In the genomic region with DNA sequence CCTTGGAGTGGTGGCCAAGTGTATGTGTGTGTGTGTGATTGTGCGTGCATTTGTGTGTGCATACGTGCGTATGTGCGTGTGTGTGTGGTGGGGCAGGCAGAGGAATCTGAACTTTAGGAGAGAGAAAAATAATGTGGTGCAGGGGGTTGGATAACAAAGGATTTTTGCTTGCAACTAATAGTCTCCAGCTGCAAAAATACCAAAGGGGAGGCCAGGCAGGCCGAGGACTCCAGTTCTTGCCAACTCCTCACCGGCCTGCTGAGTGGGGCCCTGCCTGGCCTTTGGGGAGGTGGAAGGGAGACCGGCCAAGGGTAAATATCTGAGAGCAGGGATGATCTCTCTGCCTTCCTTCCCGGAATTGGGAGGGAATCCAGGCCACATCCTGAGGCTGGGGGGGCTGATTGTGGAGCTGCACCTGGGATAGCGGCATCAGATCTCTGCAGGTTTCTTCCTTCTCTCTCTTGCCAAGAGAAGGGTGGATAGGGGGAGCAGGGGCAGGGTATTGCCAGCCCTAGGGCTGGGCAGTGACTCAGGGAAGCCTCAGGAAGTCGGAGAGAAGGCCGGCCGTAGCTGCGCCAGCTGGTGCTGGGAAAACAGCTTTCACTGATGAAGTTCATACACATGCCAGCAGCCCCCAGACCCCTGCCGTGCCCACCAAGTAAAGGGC, we compare ENCODE assay signal across 12 cellular contexts. TPM values are rescaled to one million over a fixed set of nuclear protein-coding genes. Genes with fewer than 3 reads are reported as not detected.
DNase-seq lines count a peak whose midpoint lies in the region; ATAC-seq, FAIRE-seq and TF ChIP-seq lines count a peak whose summit lies in the region.
"Had no signal": no experiment of that assay in that cellular context is flagged by ENCODE, and none has a peak within 500 bp of the region (broad histone marks: within the 10 kb centered on the region; RNA-seq: fewer than 3 reads in every experiment).

No MANE protein-coding gene starts in this region.

- peak overlapping the region; percentile 61 for H3K4me2 ChIP-seq in keratinocyte (ENCODE audit: control insufficient read depth, extremely low read depth, insufficient read depth, low read depth, low read length)

- no peaks in the 10 kb centered on the region for H3K9me3 ChIP-seq in keratinocyte (ENCODE audit: control insufficient read depth, low read depth, low read length)
- H3K9me3 ChIP-seq in thymus (ENCODE audit: control insufficient read depth): no peaks in the 10 kb centered on the region
- H3K9me3 ChIP-seq: neutrophil had no signal

- H3K27ac ChIP-seq in caudate nucleus (ENCODE audit: low read depth, low read length): peak overlapping the region; percentile 86
- H3K27ac ChIP-seq in keratinocyte (ENCODE audit: control insufficient read depth, insufficient read depth, low read length): peak overlapping the region; percentile 79
- peak overlapping the region; percentile 37 for H3K27ac ChIP-seq in thymus (ENCODE audit: low read depth)
- H3K27ac ChIP-seq: neutrophil had no signal

- H4K20me1 ChIP-seq in keratinocyte (ENCODE audit: control insufficient read depth, extremely low read depth, insufficient read depth, low read length): no peaks in the 10 kb centered on the region

- peak overlapping the region; percentile 16 for H2AFZ ChIP-seq in keratinocyte (ENCODE audit: control insufficient read depth, low read length)

- H3K9me1 ChIP-seq in keratinocyte (ENCODE audit: control insufficient read depth, extremely low read depth, insufficient read depth, low read length): no peaks in the 10 kb centered on the region

- no peak overlapping the region for H3K4me3 ChIP-seq in keratinocyte (ENCODE audit: control insufficient read depth in 2 of 3, extremely low read depth in 1 of 3, insufficient read depth in 2 of 3, low read depth in 1 of 3, low read length in 3 of 3)
- no peak overlapping the region for H3K4me3 ChIP-seq in thymus (ENCODE audit: low read length)

- no peaks in the 10 kb centered on the region for H3K79me2 ChIP-seq in keratinocyte (ENCODE audit: control insufficient read depth, insufficient read depth, low read length)

- peak; percentile 86 for DNase-seq in HT1080 (ENCODE audit: low read depth)
- peak in 5 of 61 donors; percentile 18 to 91 (median 23) for DNase-seq in caudate nucleus (lab: John Stamatoyannopoulos, UW)
- no peak for DNase-seq in keratinocyte (ENCODE audit: low read depth, low spot score)
- no peak for DNase-seq in NCI-H1105 (lab: John Stamatoyannopoulos, UW)
- no peak for DNase-seq in putamen (ENCODE audit: low spot score)
- DNase-seq: activated CD4-positive, CD25-positive, alpha-beta regulatory T cell; effector memory CD8-positive, alpha-beta T cell; NCI-H345 had no signal

- H3K9ac ChIP-seq in keratinocyte (ENCODE audit: control insufficient read depth, extremely low read depth, insufficient read depth, low read length): peak overlapping the region; percentile 65

- no peak for FAIRE-seq in keratinocyte (lab: Jason Lieb, UNC)

- H3K27me3 ChIP-seq in keratinocyte (ENCODE audit: control insufficient read depth, extremely low read depth, insufficient read depth, low read length): no peaks in the 10 kb centered on the region
- no peaks in the 10 kb centered on the region for H3K27me3 ChIP-seq in thymus (ENCODE audit: control insufficient read depth, insufficient read depth)

- ATAC-seq in GM19395 (IDR thresholded peaks at IDR 0.05; ENCODE audit: unreplicated experiment) (no peak), GM18498 (IDR thresholded peaks at IDR 0.05; ENCODE audit: unreplicated experiment) (no peak)
- ATAC-seq: effector memory CD8-positive, alpha-beta T cell had no signal

- H3K4me1 ChIP-seq in keratinocyte (ENCODE audit: control insufficient read depth, extremely low read depth, insufficient read depth, low read length): peaks cover 18% of the 10 kb centered on the region
- no peaks in the 10 kb centered on the region for H3K4me1 ChIP-seq in thymus (ENCODE audit: control insufficient read depth, insufficient read depth, low read length)

- peaks cover 0 to 15% of the 10 kb centered on the region in 2 experiments for H3K36me3 ChIP-seq in keratinocyte (ENCODE audit: control insufficient read depth in 2 of 2, extremely low read depth in 1 of 2, insufficient read depth in 2 of 2, low read length in 2 of 2)
- no peaks in the 10 kb centered on the region for H3K36me3 ChIP-seq in thymus (ENCODE audit: control insufficient read depth, insufficient read depth)
- H3K36me3 ChIP-seq: neutrophil had no signal

- TF ChIP-seq CTCF in keratinocyte (optimal IDR thresholded peaks at IDR 0.05 in 1 of 3, IDR thresholded peaks at IDR 0.05 in 1 of 3, conservative IDR thresholded peaks at IDR 0.05 in 1 of 3; ENCODE audit: extremely low read depth in 1 of 3, insufficient read depth in 2 of 3, low read length in 3 of 3): peak in 2 of 3 experiments; percentile 12 to 20

- dilution Hi-C loops in keratinocyte (cut with MboI; ENCODE audit: extremely low pct_ligation_motif_present, low sequenced_read_pairs): no loop called here

- 93% methylated on average over 14 of the region's 14 CpGs for WGBS in thymus

RNA-seq across cellular contexts. Expression of a gene that starts 4.5 kb away (rescaled TPM):
- total RNA-seq in HT1080 (2014; rRNA removed; shearing (Covaris generic)): not detected in 2 replicates
- polyA plus RNA-seq in HT1080 (2015; cell fraction: cytosol; rRNA removed): 0.41 TPM in 1 of 2 replicates, not detected in the other
- polyA plus RNA-seq in HT1080 (2015; cell fraction: nucleus; rRNA removed): not detected in 2 replicates
- not detected in 3 replicates for polyA plus RNA-seq in keratinocyte
- polyA plus RNA-seq in keratinocyte (2011; ENCODE audit: low read depth): not detected
- not detected in 2 replicates for polyA plus RNA-seq in keratinocyte (2011; cell fraction: cytosol; rRNA removed)
- polyA plus RNA-seq in keratinocyte (2011; cell fraction: nucleus; rRNA removed): not detected in 2 replicates
- polyA plus RNA-seq in keratinocyte (2012; ENCODE audit: low replicate concordance): not detected in 2 replicates
- polyA minus RNA-seq in keratinocyte: not detected in 3 replicates
- polyA minus RNA-seq in keratinocyte (2011; cell fraction: cytosol; rRNA and poly(A)+ RNA removed): not detected
- polyA minus RNA-seq in keratinocyte (2011; cell fraction: nucleus; rRNA and poly(A)+ RNA removed): not detected in 2 replicates
- polyA plus RNA-seq in thymus: not detected

RNA-seq across cellular contexts. Expression of a gene that starts 23.6 kb away (rescaled TPM):
- 12.5 and 14.8 TPM in 2 replicates for total RNA-seq in HT1080 (2014; rRNA removed; shearing (Covaris generic))
- 8.4 and 10.0 TPM in 2 replicates for polyA plus RNA-seq in HT1080 (2015; cell fraction: cytosol; rRNA removed)
- 146 and 164 TPM in 2 replicates for polyA plus RNA-seq in HT1080 (2015; cell fraction: nucleus; rRNA removed)
- polyA plus RNA-seq in keratinocyte (4.9 to 11.3 TPM (median 9.6 TPM) in 3 replicates), thymus (22.6 TPM)
- 19.2 TPM for polyA plus RNA-seq in keratinocyte (2011; ENCODE audit: low read depth)
- polyA plus RNA-seq in keratinocyte (2011; cell fraction: cytosol; rRNA removed): 2.6 and 5.7 TPM in 2 replicates
- 62.8 and 95.2 TPM in 2 replicates for polyA plus RNA-seq in keratinocyte (2011; cell fraction: nucleus; rRNA removed)
- 13.4 and 18.9 TPM in 2 replicates for polyA plus RNA-seq in keratinocyte (2012; ENCODE audit: low replicate concordance)
- 69.3 to 132 TPM (median 78.4 TPM) in 3 replicates for polyA minus RNA-seq in keratinocyte
- polyA minus RNA-seq in keratinocyte (2011; cell fraction: cytosol; rRNA and poly(A)+ RNA removed): 33.6 TPM
- polyA minus RNA-seq in keratinocyte (2011; cell fraction: nucleus; rRNA and poly(A)+ RNA removed): 159 and 202 TPM in 2 replicates

RNA-seq across cellular contexts. Expression of a gene that starts 40.7 kb away (rescaled TPM):
- total RNA-seq in HT1080 (2014; rRNA removed; shearing (Covaris generic)): 107 and 118 TPM in 2 replicates
- 57.6 and 60.6 TPM in 2 replicates for polyA plus RNA-seq in HT1080 (2015; cell fraction: cytosol; rRNA removed)
- 192 and 225 TPM in 2 replicates for polyA plus RNA-seq in HT1080 (2015; cell fraction: nucleus; rRNA removed)
- 113 to 141 TPM (median 116 TPM) in 3 replicates for polyA plus RNA-seq in keratinocyte
- polyA plus RNA-seq in keratinocyte (2011; ENCODE audit: low read depth): 29.3 TPM
- polyA plus RNA-seq in keratinocyte (2011; cell fraction: cytosol; rRNA removed): 80.7 and 85.2 TPM in 2 replicates
- polyA plus RNA-seq in keratinocyte (2011; cell fraction: nucleus; rRNA removed): 370 and 420 TPM in 2 replicates
- 84.4 and 97.5 TPM in 2 replicates for polyA plus RNA-seq in keratinocyte (2012; ENCODE audit: low replicate concordance)
- 118 to 179 TPM (median 123 TPM) in 3 replicates for polyA minus RNA-seq in keratinocyte
- 79.2 TPM for polyA minus RNA-seq in keratinocyte (2011; cell fraction: cytosol; rRNA and poly(A)+ RNA removed)
- 63.6 and 103 TPM in 2 replicates for polyA minus RNA-seq in keratinocyte (2011; cell fraction: nucleus; rRNA and poly(A)+ RNA removed)
- 236 TPM for polyA plus RNA-seq in thymus
